9 cellular contexts compared by ENCODE assay signal in genomic region chr17:48351916-48352332, GRCh38.
DNase-seq lines count a peak whose midpoint lies in the region; ATAC-seq, FAIRE-seq and TF ChIP-seq lines count a peak whose summit lies in the region.
"Had no signal": no experiment of that assay in that cellular context is flagged by ENCODE, and none has a peak within 500 bp of the region (broad histone marks: within the 10 kb centered on the region; RNA-seq: fewer than 3 reads in every experiment).

No MANE protein-coding gene starts in this region.

- FAIRE-seq in HepG2 (lab: Jason Lieb, UNC): peak; percentile 12

- H3K36me3 ChIP-seq in HepG2 (replicated peaks in 1 of 2; ENCODE audit: control insufficient read depth in 1 of 2, insufficient read depth in 2 of 2, low read length in 2 of 2): no peaks in the 10 kb centered on the region
- H3K36me3 ChIP-seq: BLaER1 treated with 17β-estradiol and CSF1 and Interleukin-3, amounts not matched to agents 10 nM and 100 nM had no signal

- H3K9ac ChIP-seq in HepG2 (ENCODE audit: insufficient read depth, low read depth, low read length): no peak overlapping the region
- H3K9ac ChIP-seq: BLaER1 treated with 17β-estradiol and CSF1 and Interleukin-3, amounts not matched to agents 10 nM and 100 nM had no signal

- DNase-seq in NCI-H1092 treated with DMSO at 0.1 percent for 48 hours (lab: John Stamatoyannopoulos, UW) (peak; percentile 52), NCI-H1092 (lab: John Stamatoyannopoulos, UW) (no peak), NB4 (ENCODE audit: low read depth) (peak; percentile 22), astrocyte of the spinal cord (ENCODE audit: low read depth, low spot score) (peak; percentile 71), HepG2 (ENCODE audit: low spot score) (peak; percentile 5), NCI-H524 treated with DMSO at 0.1 percent for 48 hours (lab: John Stamatoyannopoulos, UW) (no peak), activated gamma-delta T cell treated with Interleukin-2 at 50 U/mL for 16 hours (no peak)

- BruUV-seq in HepG2 (replicated peaks; lab: Mats Ljungman, UMichigan): no TSS peak

- peak; percentile 43 for TF ChIP-seq CTCF in NB4 (IDR thresholded peaks at IDR 0.05; ENCODE audit: low read depth, low read length)
- TF ChIP-seq CTCF in astrocyte of the spinal cord (IDR thresholded peaks at IDR 0.05; ENCODE audit: low read depth, low read length): peak; percentile 54
- peak; percentile 50 for TF ChIP-seq CTCF in HepG2 (CRISPR knock-in tag; IDR thresholded peaks at IDR 0.05)

- no peak overlapping the region for H2AFZ ChIP-seq in HepG2 (ENCODE audit: low read length)

- H3K4me3 ChIP-seq in NB4 (ENCODE audit: low read depth, low read length) (no peak overlapping the region), astrocyte of the spinal cord (ENCODE audit: low read depth, low read length) (no peak overlapping the region), HepG2 (replicated peaks in 1 of 3; ENCODE audit: insufficient read depth in 1 of 3, low read depth in 2 of 3, low read length in 3 of 3) (no peak overlapping the region)
- H3K4me3 ChIP-seq: BLaER1 treated with 17β-estradiol and CSF1 and Interleukin-3, amounts not matched to agents 10 nM and 100 nM had no signal

- H3K4me1 ChIP-seq in HepG2 (ENCODE audit: insufficient read depth, low read length): no peaks in the 10 kb centered on the region
- H3K4me1 ChIP-seq: BLaER1 treated with 17β-estradiol and CSF1 and Interleukin-3, amounts not matched to agents 10 nM and 100 nM had no signal

- no peak overlapping the region for H3K27ac ChIP-seq in HepG2 (ENCODE audit: extremely low read length, insufficient read depth, low read length)
- H3K27ac ChIP-seq: BLaER1 treated with 17β-estradiol and CSF1 and Interleukin-3, amounts not matched to agents 10 nM and 100 nM had no signal

- no peak for TF ChIP-seq POLR2A in NB4 (IDR thresholded peaks at IDR 0.05; ENCODE audit: extremely low read depth, insufficient read length)
- TF ChIP-seq POLR2A in HepG2 (IDR thresholded peaks at IDR 0.05; ENCODE audit: insufficient read depth in 1 of 2, low read depth in 2 of 2, low read length in 2 of 2): no peak

- in situ Hi-C loops in astrocyte of the spinal cord (cut with HindIII; ENCODE audit: low sequenced_read_pairs): no loop called here
- in situ Hi-C loops in HepG2 (cut with HindIII; ENCODE audit: extremely low pct_ligation_motif_present, low pct_unique_long_range_greater_than_20kb): no loop called here

- POLR2A ChIA-PET in HepG2 (lab: Yijun Ruan, JAX): no interaction called here

- H3K27me3 ChIP-seq in HepG2 (ENCODE audit: control insufficient read depth in 1 of 2, insufficient read depth in 2 of 2, low read length in 2 of 2): no peaks in the 10 kb centered on the region

- TF ChIP-seq EP300 in HepG2 (IDR thresholded peaks at IDR 0.05; ENCODE audit: low read depth in 2 of 2, low read length in 2 of 2) (no peak), HepG2 (CRISPR knock-in tag; IDR thresholded peaks at IDR 0.05; ENCODE audit: borderline replicate concordance) (no peak)

- H3K9me3 ChIP-seq in HepG2 (ENCODE audit: low read length): no peaks in the 10 kb centered on the region
- H3K9me3 ChIP-seq: BLaER1 treated with 17β-estradiol and CSF1 and Interleukin-3, amounts not matched to agents 10 nM and 100 nM had no signal

- no peak for ATAC-seq in HepG2
- ATAC-seq in GM18519 (IDR thresholded peaks at IDR 0.05; ENCODE audit: low FRiP score, unreplicated experiment): no peak

- TF ChIP-seq RAD21 in HepG2 (CRISPR knock-in tag; IDR thresholded peaks at IDR 0.05): no peak

- no peaks in the 10 kb centered on the region for H4K20me1 ChIP-seq in HepG2 (ENCODE audit: insufficient read depth, low read length)

- no peaks in the 10 kb centered on the region for H3K79me2 ChIP-seq in HepG2 (ENCODE audit: insufficient read depth, low read length)

- H3K4me2 ChIP-seq in HepG2 (ENCODE audit: low read depth, low read length): no peak overlapping the region
- H3K4me2 ChIP-seq: BLaER1 treated with 17β-estradiol and CSF1 and Interleukin-3, amounts not matched to agents 10 nM and 100 nM had no signal

- CTCF ChIA-PET in HepG2 (lab: Yijun Ruan, JAX; ENCODE audit: low intra/inter-chr PET ratio, low total read pairs): interaction anchor here (1.0 to 1.3 kb wide), 2 partner anchors 242 to 267 kb away, joined by 3 to 4 read pairs; no protein-coding TSS in a partner anchor

- intact Hi-C loops in HepG2 (cut with micrococcal nuclease; ENCODE audit: unreplicated experiment): loop anchor here (2.0 to 10.0 kb wide), 2 partner anchors 45 to 103 kb away; no protein-coding TSS in a partner anchor

TF ChIP-seq in HepG2, 621 proteins besides CTCF, POLR2A, EP300 and RAD21:
- TF ChIP-seq STAG1 (CRISPR knock-in tag; IDR thresholded peaks at IDR 0.05) (peak; percentile 32; the same call in 1 of the 2 replicates), NFKB2 (CRISPR knock-in tag; IDR thresholded peaks at IDR 0.05; ENCODE audit: borderline replicate concordance) (no peak), SMC3 (IDR thresholded peaks at IDR 0.05; ENCODE audit: low read length) (peak; percentile 29; the same call in 1 of the 2 replicates)

Comparison
In these comparisons a context has a peak if more than half of its experiments do, and no peak if none do; other contexts are left out.
1. DNase-seq: peak in NCI-H1092 treated with DMSO at 0.1 percent for 48 hours (single experiment), NB4 (single experiment), astrocyte of the spinal cord (single experiment) and HepG2 (single experiment); none in NCI-H1092 (single experiment), NCI-H524 treated with DMSO at 0.1 percent for 48 hours (single experiment) and activated gamma-delta T cell treated with Interleukin-2 at 50 U/mL for 16 hours (single experiment).
2. Peak in every context shown above with its lines, with median percentiles within 50 percentile points of each other: CTCF ChIP-seq.